8 cellular contexts compared by ENCODE assay signal in genomic region chr11:119106564-119107537, GRCh38. TPM values are rescaled to one million over a fixed set of nuclear protein-coding genes. Genes with fewer than 3 reads are reported as not detected.
A peak's percentile ranks its signal among the peaks of the same experiment; 100 is the strongest.
DNase-seq lines count a peak whose midpoint lies in the region; ATAC-seq and TF ChIP-seq lines count a peak whose summit lies in the region.

Gene C2CD2L (plus strand): TSS chr11:119107344. CDS start chr11:119107742, 398 bp downstream.

- H3K4me1 Mint-ChIP-seq in WTC11: peaks cover 40% of the 10 kb centered on the region

- peak in 1 of 3 donors; percentile 31 for TF ChIP-seq POLR2A in spleen (IDR thresholded peaks at IDR 0.05)

- H3K36me3 Mint-ChIP-seq in WTC11: no peaks in the 10 kb centered on the region

- peak within 1 kb of the TSS; percentile 66 to 94 (median 86) for H3K27ac ChIP-seq in spleen

- H3K36me3 ChIP-seq in spleen: peaks cover 0 to 25% (median 11%) of the 10 kb centered on the region in 6 donors

- POLR2A ChIA-PET in WTC11 (lab: Charles Lee): interaction anchor here (0.5 to 2.6 kb wide), 7 partner anchors 9 to 138 kb away, joined by 3 to 12 read pairs (median 5); partner anchors contain the start of genes HINFP, HMBS and NLRX1

- H3K27me3 ChIP-seq in spleen (replicated peaks in 1 of 7): no peaks in the 10 kb centered on the region

- H3K27me3 Mint-ChIP-seq in WTC11 (ENCODE audit: low read depth): peaks cover 18% of the 10 kb centered on the region

- H3K27ac Mint-ChIP-seq in WTC11: peak within 1 kb of the TSS; percentile 38; the same call in 1 of the 2 replicates

- no peaks in the 10 kb centered on the region for H3K9me3 ChIP-seq in spleen

- peak within 1 kb of the TSS; percentile 82 for H3K4me3 Mint-ChIP-seq in WTC11

- CTCF ChIA-PET in WTC11 (lab: Charles Lee): interaction anchor here (0.6 to 2.9 kb wide), 14 partner anchors 11 to 249 kb away, joined by 3 to 14 read pairs (median 4); partner anchors contain the start of genes CBL, MCAM and NLRX1

- H3K9me3 Mint-ChIP-seq in WTC11: no peaks in the 10 kb centered on the region

- H3K4me1 ChIP-seq in spleen: peaks cover 26 to 76% (median 54%) of the 10 kb centered on the region in 6 donors

- no peak for TF ChIP-seq CTCF in WTC11 (IDR thresholded peaks at IDR 0.05)
- no peak for TF ChIP-seq CTCF in cardiac fibroblast (IDR thresholded peaks at IDR 0.05; ENCODE audit: low read depth, low read length)
- peak in 1 of 11 experiments; percentile 23 for TF ChIP-seq CTCF in spleen (IDR thresholded peaks at IDR 0.05 in 8 of 11, conservative IDR thresholded peaks at IDR 0.05 in 3 of 11)

- H3K4me3 ChIP-seq in cardiac fibroblast (replicated peaks in 1 of 2; ENCODE audit: low read depth in 2 of 2, low read length in 2 of 2): peak within 1 kb of the TSS; percentile 86 to 87
- H3K4me3 ChIP-seq in spleen: peak within 1 kb of the TSS; percentile 82 to 99 (median 96)

- 1 to 2% (median 2%) methylated on average over 9 to 49 of the region's 49 CpGs for WGBS in spleen, 5 donors

- DNase-seq in ACHN (peak; percentile 89), NCI-H2227 treated with DMSO at 0.1 percent for 48 hours (lab: John Stamatoyannopoulos, UW) (peak; percentile 66), WTC11 (ENCODE audit: low spot score) (peak; percentile 86), cardiac fibroblast (ENCODE audit: low read depth in 2 of 2) (peak; percentile 90 to 93), iris pigment epithelial cell (ENCODE audit: low read depth) (peak; percentile 95), spleen (peak; percentile 97)

- intact Hi-C loops in spleen (cut with DNase I; ENCODE audit: low total_unique reads): no loop called here

- in situ Hi-C loops in ACHN (cut with HindIII; ENCODE audit: low pct_ligation_motif_present, low pct_unique_long_range_greater_than_20kb, low sequenced_read_pairs): no loop called here

- ATAC-seq in GM18868 (IDR thresholded peaks at IDR 0.05; ENCODE audit: unreplicated experiment) (peak; percentile 80), HG03135 (IDR thresholded peaks at IDR 0.05; ENCODE audit: unreplicated experiment) (peak; percentile 71), WTC11 (peak; percentile 82)

TF ChIP-seq in WTC11, 78 proteins besides CTCF, POLR2A, EP300 and RAD21 (continues in another document):
- no peak for TF ChIP-seq TCF7 (CRISPR knock-in tag; IDR thresholded peaks at IDR 0.05; ENCODE audit: low read depth)
- TF ChIP-seq CBFB (CRISPR knock-in tag; IDR thresholded peaks at IDR 0.05; ENCODE audit: low read depth): no peak
- no peak for TF ChIP-seq PREB (CRISPR knock-in tag; IDR thresholded peaks at IDR 0.05; ENCODE audit: borderline replicate concordance)
- no peak for TF ChIP-seq NFE2L1 (CRISPR knock-in tag; IDR thresholded peaks at IDR 0.05)
- no peak for TF ChIP-seq CREM (CRISPR knock-in tag; IDR thresholded peaks at IDR 0.05)
- no peak for TF ChIP-seq E2F5 (CRISPR knock-in tag; IDR thresholded peaks at IDR 0.05)
- TF ChIP-seq ZMAT4 (CRISPR knock-in tag; IDR thresholded peaks at IDR 0.05): no peak
- TF ChIP-seq, protein P1, sequence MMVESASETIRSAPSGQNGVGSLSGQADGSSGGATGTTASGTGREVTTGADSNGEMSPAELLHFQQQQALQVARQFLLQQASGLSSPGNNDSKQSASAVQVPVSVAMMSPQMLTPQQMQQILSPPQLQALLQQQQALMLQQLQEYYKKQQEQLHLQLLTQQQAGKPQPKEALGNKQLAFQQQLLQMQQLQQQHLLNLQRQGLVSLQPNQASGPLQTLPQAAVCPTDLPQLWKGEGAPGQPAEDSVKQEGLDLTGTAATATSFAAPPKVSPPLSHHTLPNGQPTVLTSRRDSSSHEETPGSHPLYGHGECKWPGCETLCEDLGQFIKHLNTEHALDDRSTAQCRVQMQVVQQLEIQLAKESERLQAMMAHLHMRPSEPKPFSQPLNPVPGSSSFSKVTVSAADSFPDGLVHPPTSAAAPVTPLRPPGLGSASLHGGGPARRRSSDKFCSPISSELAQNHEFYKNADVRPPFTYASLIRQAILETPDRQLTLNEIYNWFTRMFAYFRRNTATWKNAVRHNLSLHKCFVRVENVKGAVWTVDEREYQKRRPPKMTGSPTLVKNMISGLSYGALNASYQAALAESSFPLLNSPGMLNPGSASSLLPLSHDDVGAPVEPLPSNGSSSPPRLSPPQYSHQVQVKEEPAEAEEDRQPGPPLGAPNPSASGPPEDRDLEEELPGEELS (CRISPR knock-in tag; IDR thresholded peaks at IDR 0.05): no peak
- TF ChIP-seq ARID4B (CRISPR knock-in tag; IDR thresholded peaks at IDR 0.05; ENCODE audit: borderline replicate concordance): peak; percentile 39; the same call in 1 of the 2 replicates
- TF ChIP-seq MAX (CRISPR knock-in tag; IDR thresholded peaks at IDR 0.05): no peak; the same call in 1 of the 2 replicates
- TF ChIP-seq, protein P2, sequence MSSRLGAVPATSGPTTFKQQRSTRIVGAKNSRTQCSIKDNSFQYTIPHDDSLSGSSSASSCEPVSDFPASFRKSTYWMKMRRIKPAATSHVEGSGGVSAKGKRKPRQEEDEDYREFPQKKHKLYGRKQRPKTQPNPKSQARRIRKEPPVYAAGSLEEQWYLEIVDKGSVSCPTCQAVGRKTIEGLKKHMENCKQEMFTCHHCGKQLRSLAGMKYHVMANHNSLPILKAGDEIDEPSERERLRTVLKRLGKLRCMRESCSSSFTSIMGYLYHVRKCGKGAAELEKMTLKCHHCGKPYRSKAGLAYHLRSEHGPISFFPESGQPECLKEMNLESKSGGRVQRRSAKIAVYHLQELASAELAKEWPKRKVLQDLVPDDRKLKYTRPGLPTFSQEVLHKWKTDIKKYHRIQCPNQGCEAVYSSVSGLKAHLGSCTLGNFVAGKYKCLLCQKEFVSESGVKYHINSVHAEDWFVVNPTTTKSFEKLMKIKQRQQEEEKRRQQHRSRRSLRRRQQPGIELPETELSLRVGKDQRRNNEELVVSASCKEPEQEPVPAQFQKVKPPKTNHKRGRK (CRISPR knock-in tag; IDR thresholded peaks at IDR 0.05; ENCODE audit: borderline replicate concordance): no peak

RNA-seq across cellular contexts. Expression of gene C2CD2L, which starts in this region (rescaled TPM):
- total RNA-seq in WTC11 (2021) (3.4 to 6.4 TPM (median 4.4 TPM) in 3 replicates), spleen (10 to 100 TPM; 15.2 to 19.6 (median 17.6) TPM)
- 10 to 100 TPM in 1 of 3 donors, 1 to 10 TPM in 2; 5.8 to 13.3 (median 9.8) TPM for polyA plus RNA-seq in spleen

Comparison
In these comparisons a context has a peak if more than half of its experiments do, and no peak if none do; other contexts are left out.
1. Peak in every context shown above with its lines: DNase-seq, ATAC-seq, H3K4me3 ChIP-seq and H3K27ac ChIP-seq.